9 cellular contexts compared by ENCODE assay signal in genomic region chr10:12483996-12484944, GRCh38.
A peak's percentile ranks its signal among the peaks of the same experiment; 100 is the strongest.
DNase-seq lines count a peak whose midpoint lies in the region; ATAC-seq and TF ChIP-seq lines count a peak whose summit lies in the region.
"Had no signal": no experiment of that assay in that cellular context is flagged by ENCODE, and none has a peak within 500 bp of the region (broad histone marks: within the 10 kb centered on the region; RNA-seq: fewer than 3 reads in every experiment).

No MANE protein-coding gene starts in this region.

- POLR2A ChIA-PET in CD4-positive, alpha-beta T cell (lab: Charles Lee): interaction anchor here (1.1 to 1.4 kb wide), 4 partner anchors 8 to 134 kb away, joined by 4 to 13 read pairs (median 5); partner anchors contain the start of gene CAMK1D

- intact Hi-C loops in CD4-positive, alpha-beta T cell (cut with DNase I, micrococcal nuclease): loop anchor here in 1 of 2 experiments (2.0 kb wide), 1 partner anchor 219 kb away; no protein-coding TSS in a partner anchor

- peak overlapping the region; percentile 75 for H3K27ac Mint-ChIP-seq in CD4-positive, alpha-beta T cell
- H3K27ac Mint-ChIP-seq in GM23338 (peak overlapping the region; percentile 62), osteocyte (ENCODE audit: unreplicated experiment) (no peak overlapping the region)

- DNase-seq in CD4-positive, alpha-beta T cell: no peak
- DNase-seq in GM23338 (ENCODE audit: low spot score): no peak
- peak; percentile 90 for DNase-seq in NCI-H69 (lab: John Stamatoyannopoulos, UW)
- no peak for DNase-seq in osteocyte (ENCODE audit: extremely low spot score, unreplicated experiment)
- DNase-seq in OCI-M2 (lab: John Stamatoyannopoulos, UW; ENCODE audit: unreplicated experiment): no peak
- DNase-seq in activated naive CD4-positive, alpha-beta T cell treated with anti-CD3 and anti-CD28 coated beads, Interleukin-2, amount 50 U/mL, for 16 hours: no peak

- no peaks in the 10 kb centered on the region for H3K27me3 Mint-ChIP-seq in CD4-positive, alpha-beta T cell
- peaks cover 7% of the 10 kb centered on the region for H3K27me3 Mint-ChIP-seq in GM23338 (ENCODE audit: insufficient read depth, low read depth, poor library complexity)
- H3K27me3 Mint-ChIP-seq in osteocyte (ENCODE audit: unreplicated experiment): no peaks in the 10 kb centered on the region
- H3K27me3 Mint-ChIP-seq: activated naive CD8-positive, alpha-beta T cell had no signal

- CTCF ChIA-PET in CD4-positive, alpha-beta T cell (lab: Charles Lee): interaction anchor here (0.9 to 1.9 kb wide), 5 partner anchors 27 to 269 kb away, joined by 3 to 10 read pairs (median 3); no protein-coding TSS in a partner anchor

- no peak overlapping the region for H3K4me2 ChIP-seq in GM23338

- no peaks in the 10 kb centered on the region for H4K20me1 ChIP-seq in GM23338 (replicated peaks; ENCODE audit: insufficient read depth)

- H3F3A ChIP-seq in GM23338 (replicated peaks; ENCODE audit: low read depth): no peaks in the 10 kb centered on the region; the same call in 1 of the 2 replicates

- no peaks in the 10 kb centered on the region for H3K79me2 ChIP-seq in GM23338 (replicated peaks; ENCODE audit: insufficient read depth)

- no peaks in the 10 kb centered on the region for H3K9me2 ChIP-seq in GM23338 (ENCODE audit: insufficient read depth)

- no peak for TF ChIP-seq CTCF in CD4-positive, alpha-beta T cell (IDR thresholded peaks at IDR 0.05)
- TF ChIP-seq CTCF in GM23338 (conservative IDR thresholded peaks at IDR 0.05; ENCODE audit: low read depth in 2 of 2): no peak
- no peak for TF ChIP-seq CTCF in osteocyte (IDR thresholded peaks at IDR 0.05)

- no peak overlapping the region for H3K4me3 ChIP-seq in GM23338

- peaks cover 11% of the 10 kb centered on the region for H3K36me3 Mint-ChIP-seq in CD4-positive, alpha-beta T cell (ENCODE audit: low read depth)
- H3K36me3 Mint-ChIP-seq in GM23338 (ENCODE audit: low read depth) (peaks cover 18% of the 10 kb centered on the region; the same call in 2 of the 3 replicates), osteocyte (ENCODE audit: unreplicated experiment) (no peaks in the 10 kb centered on the region)
- H3K36me3 Mint-ChIP-seq: activated naive CD8-positive, alpha-beta T cell had no signal

- no peaks in the 10 kb centered on the region for H3K9me3 Mint-ChIP-seq in CD4-positive, alpha-beta T cell
- H3K9me3 Mint-ChIP-seq in GM23338 (peaks cover 16% of the 10 kb centered on the region), osteocyte (ENCODE audit: unreplicated experiment) (peaks cover 8% of the 10 kb centered on the region)

- no peak overlapping the region for H3K4me3 Mint-ChIP-seq in CD4-positive, alpha-beta T cell
- H3K4me3 Mint-ChIP-seq in GM23338: no peak overlapping the region
- H3K4me3 Mint-ChIP-seq in osteocyte (ENCODE audit: unreplicated experiment): no peak overlapping the region

- no peaks in the 10 kb centered on the region for H3K9me3 ChIP-seq in CD4-positive, alpha-beta T cell (ENCODE audit: control insufficient read depth, low read length)

- no peak overlapping the region for H3K27ac ChIP-seq in CD4-positive, alpha-beta T cell (ENCODE audit: low read depth, low read length)
- H3K27ac ChIP-seq in GM23338 (ENCODE audit: low read depth): no peak overlapping the region
- H3K27ac ChIP-seq in layer of hippocampus (ENCODE audit: low read depth, low read length): peak overlapping the region; percentile 2

- no peaks in the 10 kb centered on the region for H3K36me3 ChIP-seq in GM23338 (ENCODE audit: insufficient read depth)

- peaks cover 52% of the 10 kb centered on the region for H3K4me1 Mint-ChIP-seq in CD4-positive, alpha-beta T cell (ENCODE audit: low read depth)
- peaks cover 36% of the 10 kb centered on the region for H3K4me1 Mint-ChIP-seq in GM23338
- H3K4me1 Mint-ChIP-seq in osteocyte (ENCODE audit: unreplicated experiment): peaks cover 5% of the 10 kb centered on the region

- H2AFZ ChIP-seq in GM23338: no peak overlapping the region

- H3K27me3 ChIP-seq in CD4-positive, alpha-beta T cell (ENCODE audit: control insufficient read depth, insufficient read depth, low read length): no peaks in the 10 kb centered on the region
- H3K27me3 ChIP-seq in GM23338 (ENCODE audit: insufficient read depth) (no peaks in the 10 kb centered on the region), layer of hippocampus (ENCODE audit: control insufficient read depth, insufficient read depth, low read length) (no peaks in the 10 kb centered on the region)

- peaks cover 17% of the 10 kb centered on the region for H3K4me1 ChIP-seq in GM23338 (ENCODE audit: insufficient read depth)

- no peak for ATAC-seq in CD4-positive, alpha-beta T cell (ENCODE audit: poor library complexity)
- no peak for ATAC-seq in GM23338
- no peak for ATAC-seq in HG03025 (IDR thresholded peaks at IDR 0.05; ENCODE audit: low FRiP score, unreplicated experiment)

TF ChIP-seq in GM23338, 12 proteins besides CTCF, POLR2A, EP300 and RAD21 (continues in another document):
- TF ChIP-seq ZNF114 (CRISPR knock-in tag; IDR thresholded peaks at IDR 0.05) (no peak), EZH2 (IDR thresholded peaks at IDR 0.05; ENCODE audit: low read depth, unreplicated experiment) (no peak), REST (IDR thresholded peaks at IDR 0.05; ENCODE audit: unreplicated experiment) (no peak), ETS1 (IDR thresholded peaks at IDR 0.05) (no peak), JUNB (IDR thresholded peaks at IDR 0.05; ENCODE audit: unreplicated experiment) (no peak), ZNF331 (CRISPR knock-in tag; IDR thresholded peaks at IDR 0.05; ENCODE audit: low read depth) (no peak), CREB1 (CRISPR knock-in tag; IDR thresholded peaks at IDR 0.05; ENCODE audit: low read depth) (no peak)
